ENCODE assay signal across 15 cellular contexts in the genomic region with DNA sequence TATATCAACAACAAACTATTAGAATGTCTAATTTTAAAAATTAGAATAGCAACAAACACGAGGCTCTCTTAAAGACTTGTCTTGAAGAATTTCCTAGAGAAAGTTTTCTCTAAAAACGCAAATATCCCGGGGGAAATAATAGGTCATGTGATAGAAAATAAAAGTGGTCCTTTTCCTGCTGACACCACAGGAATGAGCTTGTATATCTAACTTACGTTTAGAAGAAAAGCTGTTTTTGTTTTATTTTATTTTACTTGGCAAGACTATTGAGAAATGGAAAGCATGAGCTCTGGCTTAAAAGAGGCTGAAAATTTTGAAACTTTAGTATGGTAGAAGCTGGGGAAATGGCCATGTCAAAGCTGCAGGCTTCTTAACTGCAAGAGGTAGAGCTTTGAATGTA.
DNase-seq lines count a peak whose midpoint lies in the region; TF ChIP-seq lines count a peak whose summit lies in the region.
"Had no signal": no experiment of that assay in that cellular context is flagged by ENCODE, and none has a peak within 500 bp of the region (broad histone marks: within the 10 kb centered on the region; RNA-seq: fewer than 3 reads in every experiment).

No MANE protein-coding gene starts in this region.

- H3K4me2 ChIP-seq in hepatocyte (peak overlapping the region; percentile 30), MM.1S (ENCODE audit: low read depth, low read length) (no peak overlapping the region)
- H3K4me2 ChIP-seq: BLaER1 treated with 17β-estradiol and CSF1 and Interleukin-3, amounts not matched to agents 10 nM and 100 nM had no signal

- H3K4me1 ChIP-seq in hepatocyte (ENCODE audit: insufficient read depth) (no peaks in the 10 kb centered on the region), MM.1S (ENCODE audit: low read length) (no peaks in the 10 kb centered on the region)
- H3K4me1 ChIP-seq: BLaER1 treated with 17β-estradiol and CSF1 and Interleukin-3, amounts not matched to agents 10 nM and 100 nM had no signal

- peak; percentile 3 for DNase-seq in RPMI7951 (ENCODE audit: low read depth)
- DNase-seq in epidermal melanocyte (ENCODE audit: insufficient read length, low spot score): peak; percentile 61
- DNase-seq in hepatocyte (ENCODE audit: low spot score): no peak
- DNase-seq in stromal cell of bone marrow (ENCODE audit: low read depth): peak; percentile 2
- DNase-seq in MM.1S: no peak
- DNase-seq in lower leg skin (ENCODE audit: low spot score in 2 of 2): no peak
- no peak for DNase-seq in Kasumi-1 (lab: John Stamatoyannopoulos, UW)
- DNase-seq: ACHN; Calu3; CD4-positive, CD25-positive, alpha-beta regulatory T cell; DMS79; GOT3; H9 had no signal

- intact Hi-C loops in lower leg skin (cut with DNase I; ENCODE audit: low total_unique reads): no loop called here

- H3K27ac ChIP-seq in hepatocyte (no peak overlapping the region), MM.1S (ENCODE audit: low read length) (no peak overlapping the region)
- H3K27ac ChIP-seq: BLaER1 treated with 17β-estradiol and CSF1 and Interleukin-3, amounts not matched to agents 10 nM and 100 nM had no signal

- H4K20me1 ChIP-seq in hepatocyte (ENCODE audit: insufficient read depth, poor library complexity, severe bottlenecking) (no peaks in the 10 kb centered on the region), MM.1S (ENCODE audit: insufficient read depth, low read length) (no peaks in the 10 kb centered on the region)
- H4K20me1 ChIP-seq: BLaER1 treated with 17β-estradiol and CSF1 and Interleukin-3, amounts not matched to agents 10 nM and 100 nM had no signal

- WGBS in hepatocyte (ENCODE audit: low lambda C conversion rate, missing lambda C conversion rate): 51% methylated on average over 4 of the region's 4 CpGs
- WGBS in lower leg skin, 2 donors: 35 to 41% methylated on average over 4 of the region's 4 CpGs

- H3K9me2 ChIP-seq in hepatocyte (replicated peaks; ENCODE audit: insufficient read depth): no peaks in the 10 kb centered on the region
- H3K9me2 ChIP-seq in MM.1S (replicated peaks; ENCODE audit: insufficient read depth, low read length): no peaks in the 10 kb centered on the region

- H3K9me3 ChIP-seq in hepatocyte (ENCODE audit: low read depth) (no peaks in the 10 kb centered on the region), MM.1S (replicated peaks; ENCODE audit: insufficient read depth, low read length) (no peaks in the 10 kb centered on the region)
- H3K9me3 ChIP-seq: BLaER1 treated with 17β-estradiol and CSF1 and Interleukin-3, amounts not matched to agents 10 nM and 100 nM had no signal

- TF ChIP-seq CTCF in hepatocyte (IDR thresholded peaks at IDR 0.05; ENCODE audit: poor library complexity): no peak
- no peak for TF ChIP-seq CTCF in MM.1S (IDR thresholded peaks at IDR 0.05; ENCODE audit: low read length)
- no peak for TF ChIP-seq CTCF in lower leg skin (IDR thresholded peaks at IDR 0.05)

- no peaks in the 10 kb centered on the region for H3F3A ChIP-seq in MM.1S (ENCODE audit: insufficient read depth, low read length)

- no peak overlapping the region for H3K4me3 ChIP-seq in hepatocyte
- no peak overlapping the region for H3K4me3 ChIP-seq in MM.1S (ENCODE audit: low read length)
- no peak overlapping the region for H3K4me3 ChIP-seq in lower leg skin (ENCODE audit: low read depth, poor library complexity, severe bottlenecking)
- H3K4me3 ChIP-seq: BLaER1 treated with 17β-estradiol and CSF1 and Interleukin-3, amounts not matched to agents 10 nM and 100 nM; GM12878 had no signal

- no peak overlapping the region for H2AFZ ChIP-seq in hepatocyte
- no peak overlapping the region for H2AFZ ChIP-seq in MM.1S (ENCODE audit: low read length)

- no peaks in the 10 kb centered on the region for H3K79me2 ChIP-seq in hepatocyte
- H3K79me2 ChIP-seq in MM.1S (ENCODE audit: low read length): no peaks in the 10 kb centered on the region

- H3K36me3 ChIP-seq in hepatocyte (replicated peaks; ENCODE audit: insufficient read depth, low read depth): no peaks in the 10 kb centered on the region
- no peaks in the 10 kb centered on the region for H3K36me3 ChIP-seq in MM.1S (replicated peaks; ENCODE audit: insufficient read depth, low read length)
- H3K36me3 ChIP-seq: BLaER1 treated with 17β-estradiol and CSF1 and Interleukin-3, amounts not matched to agents 10 nM and 100 nM had no signal

- TF ChIP-seq POLR2A in lower leg skin (IDR thresholded peaks at IDR 0.05): no peak

- no peak overlapping the region for H3K9ac ChIP-seq in MM.1S (ENCODE audit: low read length)
- H3K9ac ChIP-seq: BLaER1 treated with 17β-estradiol and CSF1 and Interleukin-3, amounts not matched to agents 10 nM and 100 nM had no signal

- peaks cover 14% of the 10 kb centered on the region for H3K27me3 ChIP-seq in hepatocyte
- no peaks in the 10 kb centered on the region for H3K27me3 ChIP-seq in MM.1S (replicated peaks; ENCODE audit: insufficient read depth, low read length)
- H3K27me3 ChIP-seq: BLaER1 treated with 17β-estradiol and CSF1 and Interleukin-3, amounts not matched to agents 10 nM and 100 nM had no signal

Comparison
In these comparisons a context has a peak if more than half of its experiments do, and no peak if none do; other contexts are left out.
1. DNase-seq: peak in RPMI7951 (single experiment), epidermal melanocyte (single experiment) and stromal cell of bone marrow (single experiment); none in hepatocyte (single experiment), MM.1S (single experiment), lower leg skin (0 of 2) and Kasumi-1 (0 of 2).